ENCODE assay signal across 11 cellular contexts in genomic region chr20:20206788-20207187, GRCh38.
DNase-seq lines count a peak whose midpoint lies in the region; ATAC-seq, FAIRE-seq and TF ChIP-seq lines count a peak whose summit lies in the region.
"Had no signal": no experiment of that assay in that cellular context is flagged by ENCODE, and none has a peak within 500 bp of the region (broad histone marks: within the 10 kb centered on the region; RNA-seq: fewer than 3 reads in every experiment).

No MANE protein-coding gene starts in this region.

- H4K20me1 ChIP-seq in neural progenitor cell (ENCODE audit: low read depth), result no peaks in the 10 kb centered on the region

- H3K4me3 ChIP-seq in neural progenitor cell, result no peak overlapping the region
- H3K4me3 ChIP-seq: left lung had no signal

- H3K27me3 Mint-ChIP-seq in neural progenitor cell (ENCODE audit: insufficient read depth, low read depth), result peaks cover 8% of the 10 kb centered on the region

- no peaks in the 10 kb centered on the region for H3K9me3 ChIP-seq in neural progenitor cell (ENCODE audit: low read depth)
- H3K9me3 ChIP-seq: left lung had no signal

- peak overlapping the region; percentile 33 for H3K4me2 ChIP-seq in neural progenitor cell

- H3K36me3 Mint-ChIP-seq in neural progenitor cell, result no peaks in the 10 kb centered on the region

- peak overlapping the region; percentile 11 for H2AFZ ChIP-seq in neural progenitor cell (replicated peaks)

- no peaks in the 10 kb centered on the region for H3K27me3 ChIP-seq in neural progenitor cell

- H3K4me1 ChIP-seq in neural progenitor cell, result peaks cover 17% of the 10 kb centered on the region
- H3K4me1 ChIP-seq: left lung had no signal

- no peak overlapping the region for H3K9ac ChIP-seq in neural progenitor cell

- H3K27ac Mint-ChIP-seq in neural progenitor cell, result no peak overlapping the region

- no peaks in the 10 kb centered on the region for H3K9me3 Mint-ChIP-seq in neural progenitor cell

- H3K27ac ChIP-seq in neural progenitor cell, result no peak overlapping the region
- H3K27ac ChIP-seq: left lung had no signal

- no peaks in the 10 kb centered on the region for H3K36me3 ChIP-seq in neural progenitor cell
- H3K36me3 ChIP-seq: left lung had no signal

- TF ChIP-seq CTCF in neural progenitor cell (IDR thresholded peaks at IDR 0.05), result no peak

- FAIRE-seq in frontal cortex (lab: Jason Lieb, UNC), result no peak

- ATAC-seq in GM19043 (IDR thresholded peaks at IDR 0.05; ENCODE audit: low read depth, unreplicated experiment) (peak; percentile 87), GM21737 (IDR thresholded peaks at IDR 0.05; ENCODE audit: unreplicated experiment) (peak; percentile 85), HG03159 (IDR thresholded peaks at IDR 0.05; ENCODE audit: unreplicated experiment) (peak; percentile 88)
- ATAC-seq: left lung had no signal

- H3K4me1 Mint-ChIP-seq in neural progenitor cell, result peaks cover 47% of the 10 kb centered on the region

- no peaks in the 10 kb centered on the region for H3K79me2 ChIP-seq in neural progenitor cell (ENCODE audit: low read depth)

- no peak overlapping the region for H3K4me3 Mint-ChIP-seq in neural progenitor cell

- DNase-seq in neural progenitor cell (ENCODE audit: low spot score) (no peak), frontal cortex (ENCODE audit: low spot score in 2 of 2) (no peak), NCI-H510A treated with DMSO at 0.1 percent for 48 hours (lab: John Stamatoyannopoulos, UW) (no peak), HCEC 1CT (no peak)
- DNase-seq: amniotic stem cell; left lung; Right ventricle myocardium superior; stimulated activated CD4-positive, alpha-beta T cell treated with anti-CD3 and anti-CD28 coated beads, Interleukin-12 subunit alpha, Interleukin-12 subunit beta, amount 100 ng/mL, for 4 hours had no signal

- peaks cover 10% of the 10 kb centered on the region for H3F3A ChIP-seq in neural progenitor cell (ENCODE audit: low read depth)
